Comparison of ENCODE assay signal across 32 cellular contexts in the genomic region with DNA sequence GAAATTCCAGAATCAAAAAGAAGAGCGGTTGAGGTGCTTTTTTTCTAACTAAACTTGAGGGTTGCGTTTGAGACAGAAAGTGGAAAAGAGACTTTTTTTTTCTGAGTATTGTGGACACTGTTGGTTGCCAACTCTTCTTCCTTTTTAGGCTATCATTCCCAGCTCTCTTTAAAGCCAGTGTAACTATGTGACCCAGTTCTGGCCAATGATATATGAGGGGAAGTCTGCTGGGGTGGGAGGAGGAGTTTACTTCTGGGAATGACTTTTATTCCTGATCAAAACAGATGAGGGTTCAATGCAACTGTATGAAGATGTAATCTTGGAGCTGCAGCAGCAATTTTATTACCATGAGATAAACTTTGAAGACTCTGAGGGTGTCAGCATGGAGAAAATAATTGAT. TPM values are rescaled to one million over a fixed set of nuclear protein-coding genes. Genes with fewer than 3 reads are reported as not detected.
"Had no signal": no experiment of that assay in that cellular context is flagged by ENCODE, and none has a peak within 500 bp of the region (broad histone marks: within the 10 kb centered on the region; RNA-seq: fewer than 3 reads in every experiment).

No MANE protein-coding gene starts in this region.

- H3K36me3 ChIP-seq: brain microvascular endothelial cell, SJCRH30, WERI-Rb-1 had no signal

- H3K4me1 ChIP-seq: SJCRH30 had no signal

- H3K27me3 ChIP-seq: brain microvascular endothelial cell, SJCRH30 had no signal

- ATAC-seq: activated CD8-positive, alpha-beta T cell treated with anti-CD3 and anti-CD28 coated beads for 36 hours; activated T-cell treated with anti-CD3 and anti-CD28 coated beads, Interleukin-2, amount 50 U/mL, for 72 hours; activated T-helper 17 cell treated with anti-CD3 and anti-CD28 coated beads, Interleukin-2, amount 50 U/mL, for 72 hours; PC-3 had no signal

- FAIRE-seq: RCC 7860 had no signal

- H3K9me3 ChIP-seq: SJCRH30 had no signal

- H3K9ac ChIP-seq: KMS-11 had no signal

- H3K4me2 ChIP-seq: KMS-11 had no signal

- DNase-seq: activated CD4-positive, alpha-beta T cell treated with anti-CD3 and anti-CD28 coated beads, Interleukin-2, amount 10 ng/mL, durations not matched to agents 24 days and 14 days; activated CD4-positive, alpha-beta T cell treated with anti-CD3 and anti-CD28 coated beads, Interleukin-2, amount 50 U/mL, for 4 hours; activated CD8-positive, alpha-beta T cell treated with anti-CD3 and anti-CD28 coated beads for 36 hours; activated effector memory CD4-positive, alpha-beta T cell treated with anti-CD3 and anti-CD28 coated beads, Interleukin-2, amount 50 U/mL, for 16 hours; activated naive CD4-positive, alpha-beta T cell; activated naive CD4-positive, alpha-beta T cell treated with anti-CD3 and anti-CD28 coated beads, Interleukin-2, amount 50 U/mL, for 16 hours; activated naive CD8-positive, alpha-beta T cell treated with anti-CD3 and anti-CD28 coated beads for 36 hours; activated T-cell treated with anti-CD3 and anti-CD28 coated beads, Interleukin-2, amount 50 U/mL, for 1 hour; activated T-cell treated with anti-CD3 and anti-CD28 coated beads, Interleukin-2, amount 50 U/mL, for 72 hours; amniotic stem cell; aorta; brain microvascular endothelial cell; central memory CD4-positive, alpha-beta T cell; NCI-H1092 treated with DMSO at 0.1 percent for 48 hours; NCI-H1417; NCI-H146; NCI-H187; NCI-H2029 treated with DMSO at 0.1 percent for 48 hours; NCI-H2107; NCI-H2171; NCI-H510A treated with DMSO at 0.1 percent for 48 hours; NCI-H526 treated with DMSO at 0.1 percent for 48 hours; NCI-H82; PC-3; SHP77; SJCRH30; WERI-Rb-1 had no signal

- H3K4me3 ChIP-seq: SJCRH30, SK-N-MC had no signal

- H3K27ac ChIP-seq: brain microvascular endothelial cell, KMS-11, SJCRH30, SK-N-MC, WERI-Rb-1 had no signal

RNA-seq across cellular contexts. Expression of gene NMNAT2, which starts 17.3 kb away (rescaled TPM):
- total RNA-seq: activated CD4-positive, alpha-beta T cell treated with anti-CD3 and anti-CD28 coated beads, Interleukin-2, amount 10 ng/mL, durations not matched to agents 24 days and 14 days; activated CD8-positive, alpha-beta memory T cell treated with anti-CD3 and anti-CD28 coated beads for 36 hours; activated CD8-positive, alpha-beta T cell treated with anti-CD3 and anti-CD28 coated beads for 36 hours; activated naive CD8-positive, alpha-beta T cell treated with anti-CD3 and anti-CD28 coated beads for 36 hours; activated T-cell treated with anti-CD3 and anti-CD28 coated beads, Interleukin-2, amount 50 U/mL, for 72 hours; activated T-helper 17 cell treated with anti-CD3 and anti-CD28 coated beads, Interleukin-2, amount 50 U/mL, for 72 hours; SJCRH30 had no signal
